25 cellular contexts compared by ENCODE assay signal in the genomic region with DNA sequence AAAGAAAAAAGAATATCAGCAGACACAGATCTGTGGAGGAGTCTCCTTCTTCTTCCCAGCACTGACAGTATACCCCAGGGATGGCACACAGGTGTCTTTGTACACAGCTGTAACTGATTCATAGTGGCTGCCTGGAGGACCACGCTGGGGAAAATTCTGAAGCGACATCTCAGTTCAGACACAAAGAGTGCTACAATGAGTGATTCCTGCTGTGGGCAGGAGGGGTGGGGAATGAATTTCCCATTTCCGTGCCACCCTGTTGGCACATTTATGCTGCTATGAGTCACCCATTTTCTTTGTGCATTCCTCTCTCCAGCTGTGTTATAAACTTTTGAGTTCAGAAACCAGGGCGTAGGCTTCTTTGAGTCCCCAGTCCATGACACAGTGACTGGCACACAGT. TPM values are rescaled to one million over a fixed set of nuclear protein-coding genes. Genes with fewer than 3 reads are reported as not detected.
DNase-seq lines count a peak whose midpoint lies in the region; TF ChIP-seq lines count a peak whose summit lies in the region.
"Had no signal": no experiment of that assay in that cellular context is flagged by ENCODE, and none has a peak within 500 bp of the region (broad histone marks: within the 10 kb centered on the region; RNA-seq: fewer than 3 reads in every experiment).

No MANE protein-coding gene starts in this region.

- H3K4me3 Mint-ChIP-seq in activated T-cell treated with anti-CD3 and anti-CD28 coated beads, Interleukin-2, amount 50 U/mL, for 24 hours: no peak overlapping the region
- H3K4me3 Mint-ChIP-seq: activated B cell treated with CpG ODN at 0.5 μM for 24 hours; activated CD8-positive, alpha-beta T cell treated with anti-CD3 and anti-CD28 coated beads, Interleukin-2, amount 10 ng/mL, durations not matched to agents 7 days and 5 days; activated T-cell treated with anti-CD3 and anti-CD28 coated beads, Interleukin-2, amount 50 U/mL, for 72 hours; memory B cell; naive thymus-derived CD4-positive, alpha-beta T cell; stimulated activated naive CD8-positive, alpha-beta T cell treated with anti-CD3 and anti-CD28 coated beads, Interleukin-15, amount 100 ng/mL, for 72 hours; T-helper 17 cell had no signal

- no peaks in the 10 kb centered on the region for H3K27me3 Mint-ChIP-seq in activated T-cell treated with anti-CD3 and anti-CD28 coated beads, Interleukin-2, amount 50 U/mL, for 24 hours
- H3K27me3 Mint-ChIP-seq: activated B cell treated with CpG ODN at 0.5 μM for 24 hours; memory B cell; stimulated activated naive CD8-positive, alpha-beta T cell treated with anti-CD3 and anti-CD28 coated beads, Interleukin-15, amount 100 ng/mL, for 72 hours; T-helper 17 cell had no signal

- no peaks in the 10 kb centered on the region for H3K36me3 Mint-ChIP-seq in activated T-cell treated with anti-CD3 and anti-CD28 coated beads, Interleukin-2, amount 50 U/mL, for 24 hours (ENCODE audit: low read depth)
- H3K36me3 Mint-ChIP-seq: activated naive CD4-positive, alpha-beta T cell treated with anti-CD3 and anti-CD28 coated beads, Interleukin-2, amount 50 U/mL, for 72 hours; memory B cell; naive thymus-derived CD4-positive, alpha-beta T cell had no signal

- no peaks in the 10 kb centered on the region for H3K4me1 ChIP-seq in tibial artery
- H3K4me1 ChIP-seq: Caco-2 had no signal

- intact Hi-C loops in tibial artery (cut with DNase I; ENCODE audit: low total_unique reads): no loop called here

- H3K36me3 ChIP-seq in WERI-Rb-1 (no peaks in the 10 kb centered on the region), tibial artery (no peaks in the 10 kb centered on the region)

- TF ChIP-seq CTCF in WERI-Rb-1 (IDR thresholded peaks at IDR 0.05; ENCODE audit: low read depth, low read length) (no peak), tibial artery (IDR thresholded peaks at IDR 0.05) (no peak)

- peak; percentile 41 for DNase-seq in Caki2 (ENCODE audit: low read depth)
- peak; percentile 40 for DNase-seq in LHCN-M2 (ENCODE audit: low read depth)
- DNase-seq in WERI-Rb-1: no peak
- DNase-seq in myocyte (ENCODE audit: low read depth): peak; percentile 26
- DNase-seq in T1000 (lab: John Stamatoyannopoulos, UW): no peak
- DNase-seq in activated CD8-positive, alpha-beta memory T cell treated with anti-CD3 and anti-CD28 coated beads for 24 hours: no peak
- DNase-seq in tibial artery: no peak
- DNase-seq in activated T-cell treated with anti-CD3 and anti-CD28 coated beads, Interleukin-2, amount 50 U/mL, for 24 hours: no peak
- DNase-seq: activated B cell treated with CpG ODN at 0.5 μM for 24 hours; activated CD8-positive, alpha-beta T cell treated with anti-CD3 and anti-CD28 coated beads, Interleukin-2, amount 10 ng/mL, durations not matched to agents 7 days and 5 days; activated T-cell treated with anti-CD3 and anti-CD28 coated beads, Interleukin-2, amount 50 U/mL, for 72 hours; AML-193; naive thymus-derived CD4-positive, alpha-beta T cell; NCI-H1048; NCI-H2081; SIG-M5; stimulated activated naive CD8-positive, alpha-beta T cell treated with anti-CD3 and anti-CD28 coated beads, Interleukin-15, amount 100 ng/mL, for 72 hours; T-helper 17 cell; trophoblast cell had no signal

- peak overlapping the region; percentile 90 for H3K27ac ChIP-seq in WERI-Rb-1
- no peak overlapping the region for H3K27ac ChIP-seq in tibial artery
- H3K27ac ChIP-seq: HL-60, skin epidermis had no signal

- H3K27me3 ChIP-seq in WERI-Rb-1 (ENCODE audit: insufficient read depth, low read depth, severe bottlenecking) (no peaks in the 10 kb centered on the region), tibial artery (peaks cover 0 to 5% of the 10 kb centered on the region in 2 donors)

- H3K4me3 ChIP-seq in WERI-Rb-1 (ENCODE audit: low read depth, low read length) (no peak overlapping the region), tibial artery (no peak overlapping the region)
- H3K4me3 ChIP-seq: skin epidermis had no signal

- no peaks in the 10 kb centered on the region for H3K9me3 Mint-ChIP-seq in activated T-cell treated with anti-CD3 and anti-CD28 coated beads, Interleukin-2, amount 50 U/mL, for 24 hours
- H3K9me3 Mint-ChIP-seq: activated B cell treated with CpG ODN at 0.5 μM for 24 hours; activated T-cell treated with anti-CD3 and anti-CD28 coated beads, Interleukin-2, amount 50 U/mL, for 72 hours; stimulated activated naive CD8-positive, alpha-beta T cell treated with anti-CD3 and anti-CD28 coated beads, Interleukin-15, amount 100 ng/mL, for 72 hours had no signal

- no peak overlapping the region for H3K27ac Mint-ChIP-seq in activated T-cell treated with anti-CD3 and anti-CD28 coated beads, Interleukin-2, amount 50 U/mL, for 24 hours
- H3K27ac Mint-ChIP-seq: activated B cell treated with CpG ODN at 0.5 μM for 24 hours; activated CD8-positive, alpha-beta T cell treated with anti-CD3 and anti-CD28 coated beads, Interleukin-2, amount 10 ng/mL, durations not matched to agents 7 days and 5 days; activated naive CD4-positive, alpha-beta T cell treated with anti-CD3 and anti-CD28 coated beads, Interleukin-2, amount 50 U/mL, for 72 hours; activated T-cell treated with anti-CD3 and anti-CD28 coated beads, Interleukin-2, amount 50 U/mL, for 72 hours; memory B cell; naive thymus-derived CD4-positive, alpha-beta T cell; stimulated activated naive CD8-positive, alpha-beta T cell treated with anti-CD3 and anti-CD28 coated beads, Interleukin-15, amount 100 ng/mL, for 72 hours; T-helper 17 cell had no signal

- H3K9me3 ChIP-seq in WERI-Rb-1 (ENCODE audit: severe bottlenecking) (peaks cover 8% of the 10 kb centered on the region), tibial artery (no peaks in the 10 kb centered on the region)
- H3K9me3 ChIP-seq: Caco-2 had no signal

- in situ Hi-C loops in Caki2 (cut with HindIII; ENCODE audit: low pct_unique_long_range_greater_than_20kb, low sequenced_read_pairs): no loop called here

- no peaks in the 10 kb centered on the region for H3K4me1 Mint-ChIP-seq in activated T-cell treated with anti-CD3 and anti-CD28 coated beads, Interleukin-2, amount 50 U/mL, for 24 hours (ENCODE audit: low read depth)
- H3K4me1 Mint-ChIP-seq: activated B cell treated with CpG ODN at 0.5 μM for 24 hours; memory B cell; naive thymus-derived CD4-positive, alpha-beta T cell; stimulated activated naive CD8-positive, alpha-beta T cell treated with anti-CD3 and anti-CD28 coated beads, Interleukin-15, amount 100 ng/mL, for 72 hours; T-helper 17 cell had no signal

RNA-seq across cellular contexts. Expression of gene NPS, which starts 24.2 kb away (rescaled TPM):
- total RNA-seq in Caki2 (2014; rRNA removed; shearing (Covaris generic); ENCODE audit: low replicate concordance): not detected in 2 replicates
- not detected in 2 replicates for total RNA-seq in LHCN-M2 (2014; rRNA removed)
- polyA plus RNA-seq in LHCN-M2 (2012): not detected
- total RNA-seq in myocyte: not detected in 2 replicates
- polyA plus RNA-seq in myocyte (2012): not detected
- total RNA-seq: activated B cell treated with CpG ODN at 0.5 μM for 24 hours; activated CD8-positive, alpha-beta T cell treated with anti-CD3 and anti-CD28 coated beads, Interleukin-2, amount 10 ng/mL, durations not matched to agents 7 days and 5 days; activated naive CD4-positive, alpha-beta T cell treated with anti-CD3 and anti-CD28 coated beads, Interleukin-2, amount 50 U/mL, for 72 hours; activated T-cell treated with anti-CD3 and anti-CD28 coated beads, Interleukin-2, amount 50 U/mL, for 72 hours; Caco-2; kidney epithelial cell; naive thymus-derived CD4-positive, alpha-beta T cell; T-helper 17 cell had no signal
- polyA plus RNA-seq: naive thymus-derived CD4-positive, alpha-beta T cell had no signal

Comparison
In these comparisons a context has a peak if more than half of its experiments do, and no peak if none do; other contexts are left out.
1. DNase-seq: peak in Caki2 (single experiment), LHCN-M2 (single experiment) and myocyte (single experiment); none in WERI-Rb-1 (single experiment), T1000 (single experiment), activated CD8-positive, alpha-beta memory T cell treated with anti-CD3 and anti-CD28 coated beads for 24 hours (single experiment), tibial artery (0 of 2) and activated T-cell treated with anti-CD3 and anti-CD28 coated beads, Interleukin-2, amount 50 U/mL, for 24 hours (single experiment).